In the genomic region with DNA sequence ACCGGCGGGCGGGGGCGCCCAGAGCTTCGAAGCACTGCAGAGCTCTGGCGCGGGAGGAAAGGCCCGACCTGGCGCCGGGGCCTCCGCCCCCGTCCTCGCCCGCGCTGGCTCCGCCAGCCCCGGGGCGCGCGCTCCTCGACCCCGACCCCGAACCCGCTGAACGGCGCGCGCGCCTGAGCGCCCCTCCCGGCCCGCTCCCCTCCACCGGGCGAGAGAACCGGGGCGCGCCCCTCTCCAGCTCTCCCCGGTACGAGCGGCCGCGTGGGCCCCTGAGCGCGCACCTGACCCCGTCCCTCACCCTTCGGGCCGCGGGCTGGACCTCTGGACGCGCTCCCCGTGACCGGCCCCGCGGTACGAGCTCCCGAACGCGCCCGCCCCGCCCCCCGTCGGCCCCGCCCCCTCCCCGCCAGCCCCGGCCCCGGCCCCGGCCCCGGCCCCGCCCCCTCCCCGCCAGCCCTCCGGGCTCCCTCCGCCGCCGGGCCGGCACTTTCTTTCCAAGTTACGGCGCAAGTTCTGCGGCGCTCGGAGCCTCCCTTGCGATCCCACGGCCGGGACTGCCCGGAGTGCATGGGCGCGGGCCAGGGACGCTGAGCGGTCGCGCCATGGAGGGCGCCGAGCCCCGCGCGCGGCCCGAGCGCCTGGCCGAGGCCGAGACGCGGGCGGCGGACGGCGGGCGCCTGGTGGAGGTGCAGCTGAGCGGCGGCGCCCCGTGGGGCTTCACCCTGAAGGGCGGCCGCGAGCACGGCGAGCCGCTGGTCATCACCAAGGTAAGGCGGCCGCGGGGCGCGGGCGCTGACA, we compare ENCODE assay signal across 8 cellular contexts. TPM values are rescaled to one million over a fixed set of nuclear protein-coding genes. Genes with fewer than 3 reads are reported as not detected.
A peak's percentile ranks its signal among the peaks of the same experiment; 100 is the strongest.
DNase-seq lines count a peak whose midpoint lies in the region; ATAC-seq and TF ChIP-seq lines count a peak whose summit lies in the region.

A gene with protein sequence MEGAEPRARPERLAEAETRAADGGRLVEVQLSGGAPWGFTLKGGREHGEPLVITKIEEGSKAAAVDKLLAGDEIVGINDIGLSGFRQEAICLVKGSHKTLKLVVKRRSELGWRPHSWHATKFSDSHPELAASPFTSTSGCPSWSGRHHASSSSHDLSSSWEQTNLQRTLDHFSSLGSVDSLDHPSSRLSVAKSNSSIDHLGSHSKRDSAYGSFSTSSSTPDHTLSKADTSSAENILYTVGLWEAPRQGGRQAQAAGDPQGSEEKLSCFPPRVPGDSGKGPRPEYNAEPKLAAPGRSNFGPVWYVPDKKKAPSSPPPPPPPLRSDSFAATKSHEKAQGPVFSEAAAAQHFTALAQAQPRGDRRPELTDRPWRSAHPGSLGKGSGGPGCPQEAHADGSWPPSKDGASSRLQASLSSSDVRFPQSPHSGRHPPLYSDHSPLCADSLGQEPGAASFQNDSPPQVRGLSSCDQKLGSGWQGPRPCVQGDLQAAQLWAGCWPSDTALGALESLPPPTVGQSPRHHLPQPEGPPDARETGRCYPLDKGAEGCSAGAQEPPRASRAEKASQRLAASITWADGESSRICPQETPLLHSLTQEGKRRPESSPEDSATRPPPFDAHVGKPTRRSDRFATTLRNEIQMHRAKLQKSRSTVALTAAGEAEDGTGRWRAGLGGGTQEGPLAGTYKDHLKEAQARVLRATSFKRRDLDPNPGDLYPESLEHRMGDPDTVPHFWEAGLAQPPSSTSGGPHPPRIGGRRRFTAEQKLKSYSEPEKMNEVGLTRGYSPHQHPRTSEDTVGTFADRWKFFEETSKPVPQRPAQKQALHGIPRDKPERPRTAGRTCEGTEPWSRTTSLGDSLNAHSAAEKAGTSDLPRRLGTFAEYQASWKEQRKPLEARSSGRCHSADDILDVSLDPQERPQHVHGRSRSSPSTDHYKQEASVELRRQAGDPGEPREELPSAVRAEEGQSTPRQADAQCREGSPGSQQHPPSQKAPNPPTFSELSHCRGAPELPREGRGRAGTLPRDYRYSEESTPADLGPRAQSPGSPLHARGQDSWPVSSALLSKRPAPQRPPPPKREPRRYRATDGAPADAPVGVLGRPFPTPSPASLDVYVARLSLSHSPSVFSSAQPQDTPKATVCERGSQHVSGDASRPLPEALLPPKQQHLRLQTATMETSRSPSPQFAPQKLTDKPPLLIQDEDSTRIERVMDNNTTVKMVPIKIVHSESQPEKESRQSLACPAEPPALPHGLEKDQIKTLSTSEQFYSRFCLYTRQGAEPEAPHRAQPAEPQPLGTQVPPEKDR (N-terminal part only) (plus strand): TSS at position 486 of the 798 bp plus-strand sequence. CDS start 117 bp downstream, at position 603.

- no peak within 1 kb of the TSS for H3K23ac ChIP-seq in neuronal stem cell (ENCODE audit: low read depth, low read length, poor library complexity)

- H3K18ac ChIP-seq in neuronal stem cell (ENCODE audit: low read length) = peak within 1 kb of the TSS; percentile 87

- H3K14ac ChIP-seq in neuronal stem cell (ENCODE audit: low read length) = no peak within 1 kb of the TSS

- H2AFZ ChIP-seq in fibroblast of lung (ENCODE audit: low read length) (no peak within 1 kb of the TSS), neuronal stem cell (ENCODE audit: low read length) (peak within 1 kb of the TSS; percentile 81)

- H3K79me1 ChIP-seq in neuronal stem cell (ENCODE audit: low read depth, low read length) = no peaks in the 10 kb centered on the region

- DNase-seq in EL (peak; percentile 1), Peyer's patch (peak in 1 of 3 donors; percentile 57), fibroblast of lung (ENCODE audit: low read depth in 2 of 2) (no peak), neuronal stem cell (ENCODE audit: low spot score) (no peak)

- no peaks in the 10 kb centered on the region for H4K20me1 ChIP-seq in fibroblast of lung (ENCODE audit: control insufficient read depth, extremely low read depth, insufficient read depth, low read length)

- H3K27ac ChIP-seq in Peyer's patch (no peak within 1 kb of the TSS), fibroblast of lung (ENCODE audit: insufficient read depth, low read length) (no peak within 1 kb of the TSS), neuronal stem cell (replicated peaks; ENCODE audit: low read length) (peak within 1 kb of the TSS; percentile 79)

- H3K9me3 ChIP-seq in Peyer's patch (no peaks in the 10 kb centered on the region), fibroblast of lung (ENCODE audit: control insufficient read depth, insufficient read depth, low read depth, low read length) (no peaks in the 10 kb centered on the region), neuronal stem cell (replicated peaks in 1 of 2; ENCODE audit: control insufficient read depth in 2 of 2, insufficient read depth in 1 of 2, low read depth in 1 of 2, low read length in 2 of 2) (peaks cover 0 to 2% of the 10 kb centered on the region in 2 donors)

- H3K4me1 ChIP-seq in Peyer's patch (no peaks in the 10 kb centered on the region), fibroblast of lung (ENCODE audit: control insufficient read depth, extremely low read depth, insufficient read depth, low read length) (no peaks in the 10 kb centered on the region), neuronal stem cell (ENCODE audit: control insufficient read depth in 2 of 2, insufficient read depth in 1 of 2, low read depth in 1 of 2, low read length in 2 of 2) (peaks cover 4 to 17% of the 10 kb centered on the region in 2 donors)

- peak within 1 kb of the TSS; percentile 39 for H2BK5ac ChIP-seq in neuronal stem cell (ENCODE audit: low read length)

- no peak within 1 kb of the TSS for H3K4me2 ChIP-seq in fibroblast of lung (ENCODE audit: extremely low read depth, insufficient read depth, low read length)
- peak within 1 kb of the TSS; percentile 54 for H3K4me2 ChIP-seq in neuronal stem cell (ENCODE audit: insufficient read depth, low read length, poor library complexity, severe bottlenecking)

- peak within 1 kb of the TSS; percentile 7 to 58 (median 46) for H3K4me3 ChIP-seq in Peyer's patch
- peak within 1 kb of the TSS in 2 of 4 experiments; percentile 46 to 55 for H3K4me3 ChIP-seq in fibroblast of lung (replicated peaks in 1 of 4; ENCODE audit: control extremely low read depth in 1 of 4, insufficient read depth in 1 of 4, low read depth in 3 of 4, low read length in 4 of 4)
- peak within 1 kb of the TSS; percentile 75 to 92 for H3K4me3 ChIP-seq in neuronal stem cell (ENCODE audit: low read length in 2 of 2)

- H3K27me3 ChIP-seq in Peyer's patch = no peaks in the 10 kb centered on the region
- peaks cover 11% of the 10 kb centered on the region for H3K27me3 ChIP-seq in fibroblast of lung (ENCODE audit: control insufficient read depth, insufficient read depth, low read length)
- H3K27me3 ChIP-seq in neuronal stem cell (ENCODE audit: control insufficient read depth in 3 of 3, insufficient read depth in 3 of 3, low read depth in 1 of 3, low read length in 3 of 3) = no peaks in the 10 kb centered on the region

- no peak within 1 kb of the TSS for H3K4ac ChIP-seq in neuronal stem cell (ENCODE audit: low read length)

- TF ChIP-seq CTCF in Peyer's patch (IDR thresholded peaks at IDR 0.05) (no peak), fibroblast of lung (conservative IDR thresholded peaks at IDR 0.05 in 1 of 2, IDR thresholded peaks at IDR 0.05 in 1 of 2; ENCODE audit: low read depth in 1 of 2, low read length in 2 of 2) (no peak)

- H2BK120ac ChIP-seq in neuronal stem cell (ENCODE audit: low read depth, low read length) = no peak within 1 kb of the TSS

- H3K36me3 ChIP-seq in Peyer's patch (no peaks in the 10 kb centered on the region), fibroblast of lung (ENCODE audit: control insufficient read depth, insufficient read depth, low read length) (no peaks in the 10 kb centered on the region), neuronal stem cell (replicated peaks in 1 of 2; ENCODE audit: control insufficient read depth in 2 of 2, insufficient read depth in 2 of 2, low read length in 2 of 2) (no peaks in the 10 kb centered on the region)

- no peak within 1 kb of the TSS for H4K91ac ChIP-seq in neuronal stem cell (ENCODE audit: low read depth, low read length, poor library complexity)

- TF ChIP-seq POLR2A in Peyer's patch (IDR thresholded peaks at IDR 0.05) = no peak

- no peak within 1 kb of the TSS for H4K8ac ChIP-seq in neuronal stem cell (ENCODE audit: low read depth, low read length)

- H2AK5ac ChIP-seq in neuronal stem cell (ENCODE audit: low read depth, low read length) = no peak within 1 kb of the TSS

- no peak within 1 kb of the TSS for H2BK12ac ChIP-seq in neuronal stem cell (ENCODE audit: low read length)

- no peak within 1 kb of the TSS for H2BK15ac ChIP-seq in neuronal stem cell (ENCODE audit: low read length)

- WGBS in neuronal stem cell (ENCODE audit: extremely low coverage in 2 of 2, insufficient read length in 2 of 2, insufficient replicate concordance in 1 of 2), 2 donors = no CpG with 5 or more reads among the region's 123 CpGs

- ATAC-seq in HG03521 (IDR thresholded peaks at IDR 0.05; ENCODE audit: unreplicated experiment) (no peak), GM21423 (IDR thresholded peaks at IDR 0.05; ENCODE audit: unreplicated experiment) (no peak), HG02678 (IDR thresholded peaks at IDR 0.05; ENCODE audit: unreplicated experiment) (no peak), HG02840 (IDR thresholded peaks at IDR 0.05; ENCODE audit: low FRiP score, unreplicated experiment) (no peak)

- H3K79me2 ChIP-seq in fibroblast of lung (ENCODE audit: control insufficient read depth, insufficient read depth, low read length) = no peaks in the 10 kb centered on the region

- H3K9ac ChIP-seq in fibroblast of lung (ENCODE audit: insufficient read depth, low read length) (peak within 1 kb of the TSS; percentile 23), neuronal stem cell (ENCODE audit: low read depth, low read length, poor library complexity) (peak within 1 kb of the TSS; percentile 83)

RNA-seq across cellular contexts. Expression of the gene that starts here (rescaled TPM):
- 1 to 10 TPM; 1.8 to 7.4 (median 3.3) TPM for total RNA-seq in Peyer's patch
- under 0.01 TPM in 2 replicates for total RNA-seq in fibroblast of lung
- polyA plus RNA-seq in fibroblast of lung = 0.97 and 6.3 TPM in 2 replicates
- polyA plus RNA-seq in fibroblast of lung (2012) = 1.6 and 9.7 TPM in 2 replicates
- 1.0 and 5.7 TPM in 2 replicates for polyA minus RNA-seq in fibroblast of lung (ENCODE audit: low replicate concordance)
- 5.6 TPM for polyA plus RNA-seq in neuronal stem cell (2013, experiment 1 of 2)
- 5.7 TPM for polyA plus RNA-seq in neuronal stem cell (2013, experiment 2 of 2)
